ENCODE assay signal across 8 cellular contexts in genomic region chr9:119968837-119969707, GRCh38.
DNase-seq lines count a peak whose midpoint lies in the region; ATAC-seq and TF ChIP-seq lines count a peak whose summit lies in the region.

No MANE protein-coding gene starts in this region.

- intact Hi-C loops in thyroid gland (cut with DNase I): loop anchor here (5.0 kb wide), 1 partner anchor 412 kb away; no protein-coding TSS in a partner anchor

- H3K4me1 Mint-ChIP-seq in nephron: peaks cover under 1% of the 10 kb centered on the region

- H3K27ac ChIP-seq in thyroid gland: no peak overlapping the region

- peaks cover 18% of the 10 kb centered on the region for H3K27me3 Mint-ChIP-seq in nephron (ENCODE audit: low read depth)

- no peak overlapping the region for H3K4me3 Mint-ChIP-seq in nephron

- no peaks in the 10 kb centered on the region for H3K27me3 ChIP-seq in thyroid gland

- H3K9me3 Mint-ChIP-seq in nephron: no peaks in the 10 kb centered on the region

- H3K4me1 ChIP-seq in thyroid gland: peaks cover 5 to 7% of the 10 kb centered on the region in 2 donors

- 33 to 36% methylated on average over 17 of the region's 17 CpGs for WGBS in thyroid gland, 2 donors

- TF ChIP-seq POLR2A in thyroid gland (IDR thresholded peaks at IDR 0.05): no peak

- no peaks in the 10 kb centered on the region for H3K9me3 ChIP-seq in thyroid gland

- DNase-seq in DMS 273 treated with DMSO at 0.1 percent for 48 hours (lab: John Stamatoyannopoulos, UW): peak; percentile 20
- peak; percentile 85 for DNase-seq in NCI-H82 (lab: John Stamatoyannopoulos, UW)
- peak; percentile 73 for DNase-seq in activated CD8-positive, alpha-beta memory T cell treated with anti-CD3 and anti-CD28 coated beads, Interleukin-2, amount 50 U/mL, for 48 hours
- peak; percentile 66 for DNase-seq in fibroblast of mammary gland (ENCODE audit: low read depth)
- peak; percentile 78 to 85 for DNase-seq in thyroid gland

- H3K36me3 ChIP-seq in thyroid gland: no peaks in the 10 kb centered on the region

- H3K4me3 ChIP-seq in fibroblast of mammary gland (ENCODE audit: control insufficient read depth, low read depth, low read length) (no peak overlapping the region), thyroid gland (replicated peaks in 1 of 3) (no peak overlapping the region)

- no peak overlapping the region for H3K27ac Mint-ChIP-seq in nephron

- peak; percentile 98 for ATAC-seq in GM19463 (IDR thresholded peaks at IDR 0.05; ENCODE audit: unreplicated experiment)
- ATAC-seq in HG03460 (IDR thresholded peaks at IDR 0.05; ENCODE audit: unreplicated experiment): peak; percentile 83

- no peaks in the 10 kb centered on the region for H3K36me3 Mint-ChIP-seq in nephron (ENCODE audit: low read depth)

- TF ChIP-seq CTCF in fibroblast of mammary gland (conservative IDR thresholded peaks at IDR 0.05; ENCODE audit: control insufficient read depth, insufficient read depth, low read depth, low read length): peak; percentile 96
- peak; percentile 91 to 96 (median 92) for TF ChIP-seq CTCF in nephron (IDR thresholded peaks at IDR 0.05; ENCODE audit: unreplicated experiment in 3 of 3)
- TF ChIP-seq CTCF in thyroid gland (IDR thresholded peaks at IDR 0.05): peak; percentile 78 to 93 (median 84)

Comparison
In these comparisons a context has a peak if more than half of its experiments do, and no peak if none do; other contexts are left out.
1. DNase-seq: peak in every context shown above with its lines; median percentile 85 in NCI-H82; 82 in thyroid gland; 73 in activated CD8-positive, alpha-beta memory T cell treated with anti-CD3 and anti-CD28 coated beads, Interleukin-2, amount 50 U/mL, for 48 hours; 66 in fibroblast of mammary gland; 20 in DMS 273 treated with DMSO at 0.1 percent for 48 hours.